In the genomic region with DNA sequence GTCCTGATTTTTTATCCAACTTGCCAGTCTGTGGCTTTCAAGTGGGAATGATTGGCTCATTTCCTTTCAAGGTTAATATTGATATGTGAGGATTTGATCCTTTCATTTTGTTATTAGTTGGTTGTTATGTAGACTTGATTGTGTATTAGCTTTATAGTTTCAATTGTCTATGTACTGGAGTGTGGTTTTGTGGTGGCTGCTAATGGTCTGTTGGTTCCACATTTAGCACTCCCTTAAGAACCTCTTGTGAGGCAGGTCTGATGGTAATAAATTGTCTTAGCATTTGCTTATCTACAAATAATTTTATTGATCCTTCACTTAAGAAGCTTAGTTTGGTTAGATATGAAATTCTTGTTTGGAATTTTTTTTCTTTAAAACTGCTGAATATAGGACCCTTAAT, we compare ENCODE assay signal across 24 cellular contexts.
DNase-seq lines count a peak whose midpoint lies in the region; FAIRE-seq and TF ChIP-seq lines count a peak whose summit lies in the region.
"Had no signal": no experiment of that assay in that cellular context is flagged by ENCODE, and none has a peak within 500 bp of the region (broad histone marks: within the 10 kb centered on the region; RNA-seq: fewer than 3 reads in every experiment).

No MANE protein-coding gene starts in this region.

- H3K4me3 ChIP-seq in KMS-11 (IDR thresholded peaks at IDR 0.05; ENCODE audit: insufficient read depth, low read depth, low read length) (no peak overlapping the region), MM.1S (ENCODE audit: low read length) (no peak overlapping the region), astrocyte (ENCODE audit: insufficient read depth, low read depth, low read length) (no peak overlapping the region), WERI-Rb-1 (ENCODE audit: low read depth, low read length) (no peak overlapping the region), tibial nerve (no peak overlapping the region)
- H3K4me3 ChIP-seq: A549; BLaER1 treated with 17β-estradiol and CSF1 and Interleukin-3, amounts not matched to agents 10 nM and 100 nM; GM12878 had no signal

- no peak for TF ChIP-seq EP300 in tibial nerve (IDR thresholded peaks at IDR 0.05)

- H3K27me3 ChIP-seq in KMS-11 (ENCODE audit: insufficient read depth, low read depth): no peaks in the 10 kb centered on the region
- no peaks in the 10 kb centered on the region for H3K27me3 ChIP-seq in MM.1S (replicated peaks; ENCODE audit: insufficient read depth, low read length)
- H3K27me3 ChIP-seq in astrocyte (ENCODE audit: insufficient read depth, low read length): no peaks in the 10 kb centered on the region
- no peaks in the 10 kb centered on the region for H3K27me3 ChIP-seq in WERI-Rb-1 (ENCODE audit: insufficient read depth, low read depth, severe bottlenecking)
- peaks cover 0 to 7% of the 10 kb centered on the region in 2 donors for H3K27me3 ChIP-seq in tibial nerve

- H3K27me3 Mint-ChIP-seq in astrocyte (ENCODE audit: low read depth, unreplicated experiment): no peaks in the 10 kb centered on the region
- H3K27me3 Mint-ChIP-seq: B cell; CD4-positive, alpha-beta T cell had no signal

- no peaks in the 10 kb centered on the region for H3K36me3 Mint-ChIP-seq in astrocyte (ENCODE audit: low read depth, unreplicated experiment)
- H3K36me3 Mint-ChIP-seq: CD8-positive, alpha-beta T cell had no signal

- H3K4me3 Mint-ChIP-seq in astrocyte (ENCODE audit: unreplicated experiment): no peak overlapping the region
- H3K4me3 Mint-ChIP-seq: B cell; CD4-positive, alpha-beta T cell; CD8-positive, alpha-beta T cell had no signal

- no peak for TF ChIP-seq POLR2A in tibial nerve (IDR thresholded peaks at IDR 0.05)

- H3K79me2 ChIP-seq in KMS-11 (ENCODE audit: insufficient read depth, low read depth): no peaks in the 10 kb centered on the region
- no peaks in the 10 kb centered on the region for H3K79me2 ChIP-seq in MM.1S (ENCODE audit: low read length)
- no peaks in the 10 kb centered on the region for H3K79me2 ChIP-seq in astrocyte (ENCODE audit: insufficient read depth, low read length)

- H3K27ac ChIP-seq in KMS-11 (peak overlapping the region; percentile 87), MM.1S (ENCODE audit: low read length) (peak overlapping the region; percentile 25; the same call in 1 of the 2 replicates), astrocyte (ENCODE audit: low read depth, low read length) (no peak overlapping the region), WERI-Rb-1 (no peak overlapping the region), tibial nerve (no peak overlapping the region)
- H3K27ac ChIP-seq: 22Rv1; A549; BLaER1 treated with 17β-estradiol and CSF1 and Interleukin-3, amounts not matched to agents 10 nM and 100 nM; C4-2B had no signal

- H4K20me1 ChIP-seq in KMS-11 (ENCODE audit: insufficient read depth) (no peaks in the 10 kb centered on the region), MM.1S (ENCODE audit: insufficient read depth, low read length) (no peaks in the 10 kb centered on the region), astrocyte (ENCODE audit: insufficient read depth, low read length) (no peaks in the 10 kb centered on the region)

- DNase-seq in MM.1S: peak; percentile 38
- DNase-seq in astrocyte (ENCODE audit: low read depth): no peak
- DNase-seq in WERI-Rb-1: no peak
- no peak for DNase-seq in tibial nerve (ENCODE audit: low spot score in 2 of 2)
- DNase-seq: AML-193; Caco-2; Calu3; CD4-positive, alpha-beta T cell; CD8-positive, alpha-beta T cell; DMS53; DMS79; DND-41; EL; GDM1 had no signal

- no peaks in the 10 kb centered on the region for H3K4me1 Mint-ChIP-seq in astrocyte (ENCODE audit: low read depth, unreplicated experiment)
- H3K4me1 Mint-ChIP-seq: B cell had no signal

- no peaks in the 10 kb centered on the region; the same call in 1 of the 2 replicates for H3F3A ChIP-seq in MM.1S (ENCODE audit: insufficient read depth, low read length)

- H3K9me3 Mint-ChIP-seq in astrocyte (ENCODE audit: unreplicated experiment): no peaks in the 10 kb centered on the region

- H3K36me3 ChIP-seq in KMS-11 (ENCODE audit: insufficient read depth) (no peaks in the 10 kb centered on the region), MM.1S (replicated peaks; ENCODE audit: insufficient read depth, low read length) (no peaks in the 10 kb centered on the region), astrocyte (ENCODE audit: insufficient read depth, low read length) (no peaks in the 10 kb centered on the region), WERI-Rb-1 (no peaks in the 10 kb centered on the region), tibial nerve (no peaks in the 10 kb centered on the region)
- H3K36me3 ChIP-seq: BLaER1 treated with 17β-estradiol and CSF1 and Interleukin-3, amounts not matched to agents 10 nM and 100 nM had no signal

- FAIRE-seq in astrocyte (lab: Jason Lieb, UNC): peak; percentile 32
- FAIRE-seq: A549, D721Med, GM12878, GM12892, GM18507 had no signal

- TF ChIP-seq CTCF in KMS-11 (conservative IDR thresholded peaks at IDR 0.05; ENCODE audit: low read depth, low read length) (no peak), MM.1S (IDR thresholded peaks at IDR 0.05; ENCODE audit: low read length) (no peak), astrocyte (IDR thresholded peaks at IDR 0.05; ENCODE audit: insufficient read depth, low read depth, low read length) (no peak), WERI-Rb-1 (IDR thresholded peaks at IDR 0.05; ENCODE audit: low read depth, low read length) (no peak), tibial nerve (IDR thresholded peaks at IDR 0.05) (no peak)

- H3K4me1 ChIP-seq in KMS-11 (ENCODE audit: low read depth, poor library complexity, severe bottlenecking) (peaks cover 40% of the 10 kb centered on the region), MM.1S (ENCODE audit: low read length) (peaks cover 8% of the 10 kb centered on the region), astrocyte (ENCODE audit: insufficient read depth, low read length) (no peaks in the 10 kb centered on the region), tibial nerve (no peaks in the 10 kb centered on the region)
- H3K4me1 ChIP-seq: A549; BLaER1 treated with 17β-estradiol and CSF1 and Interleukin-3, amounts not matched to agents 10 nM and 100 nM; Caco-2 had no signal

- H3K9me3 ChIP-seq in MM.1S (replicated peaks; ENCODE audit: insufficient read depth, low read length) (no peaks in the 10 kb centered on the region), astrocyte (ENCODE audit: insufficient read depth, low read depth, low read length) (no peaks in the 10 kb centered on the region), WERI-Rb-1 (ENCODE audit: severe bottlenecking) (no peaks in the 10 kb centered on the region), tibial nerve (no peaks in the 10 kb centered on the region)
- H3K9me3 ChIP-seq: A549; BLaER1 treated with 17β-estradiol and CSF1 and Interleukin-3, amounts not matched to agents 10 nM and 100 nM; Caco-2 had no signal

- H3K9ac ChIP-seq in KMS-11: 0 out of 2 replicates have a peak overlapping the region, but pooled peaks have one; percentile 30
- H3K9ac ChIP-seq in MM.1S (ENCODE audit: low read length): no peak overlapping the region
- H3K9ac ChIP-seq in astrocyte (ENCODE audit: low read length): no peak overlapping the region
- H3K9ac ChIP-seq: BLaER1 treated with 17β-estradiol and CSF1 and Interleukin-3, amounts not matched to agents 10 nM and 100 nM had no signal

- peak overlapping the region; percentile 64; the same call in 1 of the 2 replicates for H2AFZ ChIP-seq in KMS-11 (ENCODE audit: low read depth)
- no peak overlapping the region for H2AFZ ChIP-seq in MM.1S (ENCODE audit: low read length)
- H2AFZ ChIP-seq in astrocyte (ENCODE audit: low read depth, low read length): no peak overlapping the region

- H3K4me2 ChIP-seq in KMS-11: peak overlapping the region; percentile 76
- no peak overlapping the region for H3K4me2 ChIP-seq in MM.1S (ENCODE audit: low read depth, low read length)
- no peak overlapping the region for H3K4me2 ChIP-seq in astrocyte (ENCODE audit: low read length)
- H3K4me2 ChIP-seq: A549; BLaER1 treated with 17β-estradiol and CSF1 and Interleukin-3, amounts not matched to agents 10 nM and 100 nM had no signal

- no peak overlapping the region for H3K27ac Mint-ChIP-seq in astrocyte (ENCODE audit: unreplicated experiment)
- H3K27ac Mint-ChIP-seq: B cell; CD4-positive, alpha-beta T cell; CD8-positive, alpha-beta T cell had no signal

- H3K9me2 ChIP-seq in MM.1S (replicated peaks; ENCODE audit: insufficient read depth, low read length): no peaks in the 10 kb centered on the region

Comparison
In these comparisons a context has a peak if more than half of its experiments do, and no peak if none do; other contexts are left out.
1. H3K27ac ChIP-seq: peak in KMS-11 (single experiment) and MM.1S (single experiment); none in astrocyte (single experiment), WERI-Rb-1 (single experiment) and tibial nerve (0 of 4).